In genomic region chr3:134372405-134373277, GRCh38 we compare ENCODE assay signal across 9 cellular contexts. TPM values are rescaled to one million over a fixed set of nuclear protein-coding genes. Genes with fewer than 3 reads are reported as not detected.
DNase-seq lines count a peak whose midpoint lies in the region; ATAC-seq and TF ChIP-seq lines count a peak whose summit lies in the region.
"Had no signal": no experiment of that assay in that cellular context is flagged by ENCODE, and none has a peak within 500 bp of the region (broad histone marks: within the 10 kb centered on the region; RNA-seq: fewer than 3 reads in every experiment).

No MANE protein-coding gene starts in this region.

- H2BK15ac ChIP-seq in mesenchymal stem cell (ENCODE audit: low read depth, poor library complexity, severe bottlenecking) = peak overlapping the region; percentile 48

- H3K14ac ChIP-seq in mesenchymal stem cell (ENCODE audit: low read length in 2 of 2) = peak overlapping the region in 1 of 2 experiments; percentile 68

- H2BK5ac ChIP-seq in mesenchymal stem cell (ENCODE audit: low read depth, low read length, poor library complexity, severe bottlenecking) = peak overlapping the region; percentile 93

- peak overlapping the region; percentile 7 to 80 for H3K4ac ChIP-seq in mesenchymal stem cell (ENCODE audit: low read depth in 1 of 2, low read length in 2 of 2)

- H2BK120ac ChIP-seq in mesenchymal stem cell (ENCODE audit: low read depth, low read length) = peak overlapping the region; percentile 58

- H2BK12ac ChIP-seq in mesenchymal stem cell (ENCODE audit: low read length in 2 of 2) = peak overlapping the region in 1 of 2 experiments; percentile 28

- peak overlapping the region; percentile 57 for H4K91ac ChIP-seq in mesenchymal stem cell (ENCODE audit: low read length)

- H3K23ac ChIP-seq in mesenchymal stem cell (ENCODE audit: low read length in 2 of 2) = no peak overlapping the region

- peak overlapping the region; percentile 88 for H2AK5ac ChIP-seq in mesenchymal stem cell (ENCODE audit: low read length, severe bottlenecking)

- no peaks in the 10 kb centered on the region for H3K36me3 ChIP-seq in colonic mucosa
- H3K36me3 ChIP-seq in mesenchymal stem cell (ENCODE audit: control insufficient read depth in 1 of 2, insufficient read depth in 2 of 2, low read depth in 1 of 2, low read length in 2 of 2) = peaks cover 33 to 41% of the 10 kb centered on the region in 2 experiments
- peaks cover 28 to 40% (median 39%) of the 10 kb centered on the region in 3 donors for H3K36me3 ChIP-seq in tibial artery

- no peak for TF ChIP-seq CTCF in LNCaP clone FGC (IDR thresholded peaks at IDR 0.05; ENCODE audit: control insufficient read depth, extremely low read depth, insufficient read depth)
- TF ChIP-seq CTCF in colonic mucosa (IDR thresholded peaks at IDR 0.05) = no peak
- TF ChIP-seq CTCF in tibial artery (IDR thresholded peaks at IDR 0.05) = no peak

- H3K27ac ChIP-seq in colonic mucosa (peak overlapping the region; percentile 93), mesenchymal stem cell (ENCODE audit: low read length, poor library complexity, severe bottlenecking) (peak overlapping the region; percentile 98), tibial artery (peak overlapping the region; percentile 98 to 99)

- peaks cover 5% of the 10 kb centered on the region for H3K79me1 ChIP-seq in mesenchymal stem cell (replicated peaks; ENCODE audit: low read length, poor library complexity, severe bottlenecking)

- peaks cover 24% of the 10 kb centered on the region for H3K4me1 ChIP-seq in colonic mucosa
- peaks cover 46% of the 10 kb centered on the region for H3K4me1 ChIP-seq in mesenchymal stem cell (ENCODE audit: control insufficient read depth, insufficient read depth, low read depth, low read length)
- H3K4me1 ChIP-seq in tibial artery = peaks cover 18 to 63% (median 58%) of the 10 kb centered on the region in 4 donors

- H3K4me2 ChIP-seq in mesenchymal stem cell (ENCODE audit: low read length, poor library complexity, severe bottlenecking) = peak overlapping the region; percentile 91

- ATAC-seq in GM19452 (IDR thresholded peaks at IDR 0.05; ENCODE audit: unreplicated experiment) = no peak

- H4K8ac ChIP-seq in mesenchymal stem cell (ENCODE audit: low read length) = peak overlapping the region; percentile 5

- intact Hi-C loops in colonic mucosa (cut with DNase I) = no loop called here
- intact Hi-C loops in tibial artery (cut with DNase I; ENCODE audit: low total_unique reads) = loop anchor here (5.0 kb wide), 2 partner anchors 60 to 90 kb away; no protein-coding TSS in a partner anchor

- 1% methylated on average over 7 of the region's 9 CpGs for WGBS in mesenchymal stem cell

- peak overlapping the region; percentile 58 to 80 for H3K18ac ChIP-seq in mesenchymal stem cell (ENCODE audit: low read depth in 1 of 2, low read length in 2 of 2)

- H3K9ac ChIP-seq in colonic mucosa (ENCODE audit: low read depth in 2 of 2, low read length in 2 of 2) (peak overlapping the region; percentile 77 to 87), mesenchymal stem cell (ENCODE audit: low read length) (peak overlapping the region; percentile 99)

- H3K4me3 ChIP-seq in LNCaP clone FGC (ENCODE audit: low read depth, low read length) (peak overlapping the region; percentile 65), colonic mucosa (peak overlapping the region; percentile 59), mesenchymal stem cell (ENCODE audit: insufficient read depth in 1 of 2, low read depth in 1 of 2, low read length in 2 of 2) (peak overlapping the region; percentile 83 to 84), tibial artery (peak overlapping the region; percentile 90 to 97)

- H3K9me3 ChIP-seq in colonic mucosa (no peaks in the 10 kb centered on the region), mesenchymal stem cell (ENCODE audit: control insufficient read depth, low read length) (no peaks in the 10 kb centered on the region), tibial artery (no peaks in the 10 kb centered on the region)

- H2AFZ ChIP-seq in mesenchymal stem cell (ENCODE audit: low read depth, low read length) = no peak overlapping the region

- no peaks in the 10 kb centered on the region for H3K27me3 ChIP-seq in colonic mucosa
- H3K27me3 ChIP-seq in mesenchymal stem cell (ENCODE audit: control insufficient read depth in 1 of 2, insufficient read depth in 1 of 2, low read length in 2 of 2) = peaks cover 0 to 11% of the 10 kb centered on the region in 2 experiments
- no peaks in the 10 kb centered on the region for H3K27me3 ChIP-seq in tibial artery

- DNase-seq in LNCaP clone FGC (ENCODE audit: low read depth) = no peak
- no peak for DNase-seq in colonic mucosa
- DNase-seq in mesenchymal stem cell = peak; percentile 38
- peak in 1 of 2 donors; percentile 28 for DNase-seq in tibial artery
- DNase-seq in KG1 (lab: John Stamatoyannopoulos, UW) = no peak
- no peak for DNase-seq in NCI-H2029 treated with DMSO at 0.1 percent for 48 hours (lab: John Stamatoyannopoulos, UW)
- DNase-seq: KBM-7 had no signal

RNA-seq across cellular contexts. Expression of gene AMOTL2, which starts 1.6 kb away (rescaled TPM):
- 10 to 100 TPM; 17.8 to 19.9 TPM for total RNA-seq in colonic mucosa
- polyA plus RNA-seq in mesenchymal stem cell (2013, experiment 1 of 2) = 16.1 TPM
- 15.4 TPM for polyA plus RNA-seq in mesenchymal stem cell (2013, experiment 2 of 2)
- total RNA-seq: T-helper 1 cell treated with Interleukin-12 subunit alpha and Interleukin-12 subunit beta and Interleukin-4 antibody, amounts not matched to agents 30 ng/mL and 1 ng/mL, for 36 hours had no signal
